In genomic region chr13:21603531-21604448, GRCh38 we compare ENCODE assay signal across 8 cellular contexts. TPM values are rescaled to one million over a fixed set of nuclear protein-coding genes. Genes with fewer than 3 reads are reported as not detected.
DNase-seq lines count a peak whose midpoint lies in the region; ATAC-seq, FAIRE-seq and TF ChIP-seq lines count a peak whose summit lies in the region.

TSS of gene MICU2 (minus strand) at chr13:21604170. CDS start at chr13:21604148, 22 bp downstream.

- peak; percentile 98 for TF ChIP-seq POLR2A in GM12892 (IDR thresholded peaks at IDR 0.05; ENCODE audit: low read depth, low read length)

- peak within 1 kb of the TSS; percentile 83 for H3K4me3 ChIP-seq in upper lobe of right lung

- peak; percentile 6 for TF ChIP-seq CTCF in upper lobe of right lung (IDR thresholded peaks at IDR 0.05)

- H3K27ac ChIP-seq in upper lobe of right lung: peak within 1 kb of the TSS; percentile 99

- H3K27me3 ChIP-seq in upper lobe of right lung: peaks cover 3% of the 10 kb centered on the region

- H3K36me3 ChIP-seq in upper lobe of right lung: peaks cover 9% of the 10 kb centered on the region

- FAIRE-seq in GM12892 (lab: Jason Lieb, UNC): peak; percentile 98

- intact Hi-C loops in T-helper 1 cell treated with Interleukin-12 subunit alpha and Interleukin-12 subunit beta and Interleukin-4 antibody, amounts not matched to agents 30 ng/mL and 1 ng/mL, for 36 hours (cut with micrococcal nuclease): loop anchor here (1.0 to 10.0 kb wide), 16 partner anchors 67 to 1974 kb away; partner anchors contain the start of genes EEF1AKMT1, IFT88, MPHOSPH8 and MRPL57
- intact Hi-C loops in left cardiac atrium (cut with DNase I): no loop called here
- intact Hi-C loops in posterior vena cava (cut with DNase I): no loop called here
- intact Hi-C loops in upper lobe of right lung (cut with DNase I): no loop called here

- ATAC-seq in HG02840 (IDR thresholded peaks at IDR 0.05; ENCODE audit: low FRiP score, unreplicated experiment) (peak; percentile 98), left cardiac atrium (peak; percentile 98 to 99), upper lobe of right lung (peak; percentile 99)

- peak; percentile 85 for DNase-seq in GM12892 (ENCODE audit: insufficient read length)
- DNase-seq in NCI-H146 treated with DMSO at 0.1 percent for 48 hours (lab: John Stamatoyannopoulos, UW; ENCODE audit: unreplicated experiment): peak; percentile 72
- DNase-seq in amniotic stem cell (lab: John Stamatoyannopoulos, UW): peak; percentile 84
- DNase-seq in left cardiac atrium: peak; percentile 96
- DNase-seq in posterior vena cava (ENCODE audit: low spot score): peak; percentile 98
- DNase-seq in upper lobe of right lung: peak; percentile 98

- peaks cover 9% of the 10 kb centered on the region for H3K4me1 ChIP-seq in upper lobe of right lung

- H3K9me3 ChIP-seq in upper lobe of right lung: no peaks in the 10 kb centered on the region

RNA-seq across cellular contexts. Expression of gene MICU2, which starts in this region (rescaled TPM):
- 46.3 TPM for polyA plus RNA-seq in GM12892 (2012; ENCODE audit: missing spikeins)
- 29.9 and 30.6 TPM in 2 replicates for total RNA-seq in T-helper 1 cell treated with Interleukin-12 subunit alpha and Interleukin-12 subunit beta and Interleukin-4 antibody, amounts not matched to agents 30 ng/mL and 1 ng/mL, for 36 hours
- total RNA-seq in left cardiac atrium: 10 to 100 TPM; 43.5 to 49.5 TPM
- 10 to 100 TPM; 26.7 to 33.7 TPM for total RNA-seq in posterior vena cava
- total RNA-seq in upper lobe of right lung: 30.7 TPM

Comparison
In these comparisons a context has a peak if more than half of its experiments do, and no peak if none do; other contexts are left out.
1. Peak in every context shown above with its lines: DNase-seq, ATAC-seq, H3K4me3 ChIP-seq and H3K27ac ChIP-seq.